8 cellular contexts compared by ENCODE assay signal in the genomic region with DNA sequence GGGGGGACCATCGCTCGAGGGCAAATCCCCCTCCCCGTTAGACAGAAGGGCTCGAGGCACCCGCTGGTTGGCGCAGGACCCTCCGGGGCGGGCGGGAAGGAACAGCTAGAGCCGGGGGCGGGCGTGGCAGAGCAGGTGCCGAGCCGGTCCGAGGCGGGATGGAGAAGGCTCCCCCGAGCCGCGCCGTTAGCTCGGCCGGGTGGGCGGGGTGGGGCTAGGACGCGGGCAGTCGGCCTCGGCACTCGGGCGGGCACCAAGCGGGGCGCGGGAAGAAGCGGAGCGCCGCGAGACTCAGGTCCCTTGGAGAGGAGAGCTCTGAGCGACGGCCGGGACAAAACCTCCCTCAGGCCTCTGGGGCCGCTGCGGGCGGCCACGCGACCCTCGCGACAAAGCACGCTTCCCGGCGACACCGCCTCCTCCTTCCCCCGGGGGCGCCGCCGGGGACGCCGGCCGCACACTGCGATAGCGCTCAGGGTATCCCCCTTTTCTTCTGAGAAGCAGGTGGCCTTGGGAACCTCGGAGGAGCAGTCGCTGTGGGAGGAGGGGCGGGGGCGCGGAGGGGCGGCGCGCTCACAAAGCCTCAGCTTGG. TPM values are rescaled to one million over a fixed set of nuclear protein-coding genes. Genes with fewer than 3 reads are reported as not detected.
A peak's percentile ranks its signal among the peaks of the same experiment; 100 is the strongest.
DNase-seq lines count a peak whose midpoint lies in the region; ATAC-seq and TF ChIP-seq lines count a peak whose summit lies in the region.

No MANE protein-coding gene starts in this region.

- CTCF ChIA-PET in T-cell (lab: Charles Lee) = interaction anchor here (0.6 to 0.7 kb wide), 3 partner anchors 14 to 281 kb away, joined by 3 to 6 read pairs (median 4); no protein-coding TSS in a partner anchor

- no peak overlapping the region for H3K4me3 Mint-ChIP-seq in stimulated activated memory B cell treated with anti-CD40 and anti-IgM and Interleukin-4, amounts not matched to agents 10 μg/mL and 1 μg/mL and 100 μg/mL, for 72 hours
- no peak overlapping the region for H3K4me3 Mint-ChIP-seq in T-cell

- DNase-seq in GM12865 (ENCODE audit: low read depth) (peak; percentile 54), WERI-Rb-1 (peak; percentile 36), GF-D8 (lab: John Stamatoyannopoulos, UW) (no peak), T-cell (no peak)
- no peak for DNase-seq in activated naive CD4-positive, alpha-beta T cell treated with anti-CD3 and anti-CD28 coated beads, Interleukin-2, amount 50 U/mL, for 16 hours

- H3K36me3 ChIP-seq in WERI-Rb-1 = no peaks in the 10 kb centered on the region

- H3K9me3 ChIP-seq in WERI-Rb-1 (ENCODE audit: severe bottlenecking) = no peaks in the 10 kb centered on the region

- ATAC-seq in HG02852 (IDR thresholded peaks at IDR 0.05; ENCODE audit: unreplicated experiment) (peak; percentile 27), T-cell (replicated peaks in 1 of 4) (no peak)
- ATAC-seq in stimulated activated memory B cell treated with anti-CD40 and anti-IgM and Interleukin-4, amounts not matched to agents 10 μg/mL and 1 μg/mL and 100 μg/mL, for 72 hours = peak; percentile 24

- H3K9me3 Mint-ChIP-seq in stimulated activated memory B cell treated with anti-CD40 and anti-IgM and Interleukin-4, amounts not matched to agents 10 μg/mL and 1 μg/mL and 100 μg/mL, for 72 hours = no peaks in the 10 kb centered on the region
- H3K9me3 Mint-ChIP-seq in T-cell = no peaks in the 10 kb centered on the region

- peak overlapping the region; percentile 73 for H3K4me3 ChIP-seq in GM12865 (ENCODE audit: low read depth, low read length)
- peak overlapping the region; percentile 67 for H3K4me3 ChIP-seq in WERI-Rb-1 (ENCODE audit: low read depth, low read length)
- H3K4me3 ChIP-seq in iPS-11a (ENCODE audit: low read depth, low read length) = peak overlapping the region; percentile 55

- no peaks in the 10 kb centered on the region for H3K4me1 Mint-ChIP-seq in stimulated activated memory B cell treated with anti-CD40 and anti-IgM and Interleukin-4, amounts not matched to agents 10 μg/mL and 1 μg/mL and 100 μg/mL, for 72 hours
- H3K4me1 Mint-ChIP-seq in T-cell = peaks cover 0 to 2% (median 2%) of the 10 kb centered on the region in 3 donors

- peak overlapping the region; percentile 64 for H3K27ac ChIP-seq in WERI-Rb-1

- H3K27ac Mint-ChIP-seq in stimulated activated memory B cell treated with anti-CD40 and anti-IgM and Interleukin-4, amounts not matched to agents 10 μg/mL and 1 μg/mL and 100 μg/mL, for 72 hours = no peak overlapping the region
- no peak overlapping the region for H3K27ac Mint-ChIP-seq in T-cell

- POLR2A ChIA-PET in T-cell (lab: Charles Lee) = no interaction called here

- peaks cover 3% of the 10 kb centered on the region for H3K27me3 ChIP-seq in WERI-Rb-1 (ENCODE audit: insufficient read depth, low read depth, severe bottlenecking)

- no peaks in the 10 kb centered on the region for H3K36me3 Mint-ChIP-seq in stimulated activated memory B cell treated with anti-CD40 and anti-IgM and Interleukin-4, amounts not matched to agents 10 μg/mL and 1 μg/mL and 100 μg/mL, for 72 hours
- H3K36me3 Mint-ChIP-seq in T-cell = no peaks in the 10 kb centered on the region

- no peak for TF ChIP-seq CTCF in GM12865 (IDR thresholded peaks at IDR 0.05; ENCODE audit: insufficient read depth, low read depth, low read length, missing control alignments)
- no peak for TF ChIP-seq CTCF in WERI-Rb-1 (IDR thresholded peaks at IDR 0.05; ENCODE audit: low read depth, low read length)

- peaks cover 26% of the 10 kb centered on the region for H3K27me3 Mint-ChIP-seq in stimulated activated memory B cell treated with anti-CD40 and anti-IgM and Interleukin-4, amounts not matched to agents 10 μg/mL and 1 μg/mL and 100 μg/mL, for 72 hours
- peaks cover 34 to 41% of the 10 kb centered on the region in 2 donors for H3K27me3 Mint-ChIP-seq in T-cell

RNA-seq across cellular contexts. Expression of a gene that starts 0.7 kb away (rescaled TPM):
- total RNA-seq in T-cell = under 1 TPM in 1 of 5 donors, not detected in 4; 0.06 TPM

Comparison
In these comparisons a context has a peak if more than half of its experiments do, and no peak if none do; other contexts are left out.
1. DNase-seq: peak in GM12865 (single experiment) and WERI-Rb-1 (single experiment); none in GF-D8 (single experiment), T-cell (0 of 34) and activated naive CD4-positive, alpha-beta T cell treated with anti-CD3 and anti-CD28 coated beads, Interleukin-2, amount 50 U/mL, for 16 hours (single experiment).
2. ATAC-seq: peak in HG02852 (single experiment) and stimulated activated memory B cell treated with anti-CD40 and anti-IgM and Interleukin-4, amounts not matched to agents 10 μg/mL and 1 μg/mL and 100 μg/mL, for 72 hours (single experiment); none in T-cell (0 of 4).
3. Peak in every context shown above with its lines, with median percentiles within 50 percentile points of each other: H3K4me3 ChIP-seq.